ENCODE assay signal across 10 cellular contexts in genomic region chr11:77113382-77114088, GRCh38. TPM values are rescaled to one million over a fixed set of nuclear protein-coding genes. Genes with fewer than 3 reads are reported as not detected.
DNase-seq lines count a peak whose midpoint lies in the region; ATAC-seq and TF ChIP-seq lines count a peak whose summit lies in the region.
"Had no signal": no experiment of that assay in that cellular context is flagged by ENCODE, and none has a peak within 500 bp of the region (broad histone marks: within the 10 kb centered on the region; RNA-seq: fewer than 3 reads in every experiment).

No MANE protein-coding gene starts in this region.

- no peaks in the 10 kb centered on the region for H3K36me3 ChIP-seq in WERI-Rb-1

- no peak for ATAC-seq in omental fat pad (ENCODE audit: low FRiP score)
- ATAC-seq: left lung had no signal

- no peak overlapping the region for H3K4me3 ChIP-seq in WERI-Rb-1 (ENCODE audit: low read depth, low read length)
- H3K4me3 ChIP-seq: left lung had no signal

- no peaks in the 10 kb centered on the region for H3K27me3 ChIP-seq in WERI-Rb-1 (ENCODE audit: insufficient read depth, low read depth, severe bottlenecking)
- H3K27me3 ChIP-seq: left lung had no signal

- peak; percentile 74 for TF ChIP-seq CTCF in WERI-Rb-1 (IDR thresholded peaks at IDR 0.05; ENCODE audit: low read depth, low read length)
- TF ChIP-seq CTCF in omental fat pad (IDR thresholded peaks at IDR 0.05): no peak

- no peak overlapping the region for H3K27ac ChIP-seq in WERI-Rb-1
- H3K27ac ChIP-seq: left lung had no signal

- H3K9me3 ChIP-seq in WERI-Rb-1 (ENCODE audit: severe bottlenecking): no peaks in the 10 kb centered on the region
- H3K9me3 ChIP-seq: left lung had no signal

- DNase-seq in DMS53 (lab: John Stamatoyannopoulos, UW): peak; percentile 76
- no peak for DNase-seq in DMS53 treated with DMSO at 0.1 percent for 48 hours (lab: John Stamatoyannopoulos, UW; ENCODE audit: unreplicated experiment)
- DNase-seq in HT-29 (ENCODE audit: low spot score): peak; percentile 81
- peak; percentile 49 for DNase-seq in WERI-Rb-1
- DNase-seq in iris pigment epithelial cell (ENCODE audit: low read depth): peak; percentile 43
- no peak for DNase-seq in activated effector memory CD4-positive, alpha-beta T cell treated with anti-CD3 and anti-CD28 coated beads, Interleukin-2, amount 50 U/mL, for 16 hours
- no peak for DNase-seq in omental fat pad (ENCODE audit: low spot score)
- no peak for DNase-seq in NCI-H510A treated with DMSO at 0.1 percent for 48 hours (lab: John Stamatoyannopoulos, UW)

RNA-seq across cellular contexts. Expression of gene OMP, which starts 10.9 kb away (rescaled TPM):
- total RNA-seq in HT-29 (2014; rRNA removed; shearing (Covaris generic)): 2.8 TPM in 1 of 2 replicates, not detected in the other
- not detected for total RNA-seq in omental fat pad
- total RNA-seq: left lung; T-helper 1 cell treated with Interleukin-12 subunit alpha and Interleukin-12 subunit beta and Interleukin-4 antibody, amounts not matched to agents 30 ng/mL and 1 ng/mL, for 36 hours had no signal

RNA-seq across cellular contexts. Expression of gene MYO7A, which starts 14.5 kb away (rescaled TPM):
- 1.9 and 2.3 TPM in 2 replicates for total RNA-seq in HT-29 (2014; rRNA removed; shearing (Covaris generic))
- total RNA-seq in omental fat pad: 10 to 100 TPM; 13.4 to 29.9 (median 18.0) TPM

RNA-seq across cellular contexts. Expression of gene CAPN5, which starts 46.8 kb away (rescaled TPM):
- 30.5 and 30.9 TPM in 2 replicates for total RNA-seq in HT-29 (2014; rRNA removed; shearing (Covaris generic))
- 1 to 10 TPM; 3.3 to 8.5 (median 4.7) TPM for total RNA-seq in omental fat pad

Comparison
In these comparisons a context has a peak if more than half of its experiments do, and no peak if none do; other contexts are left out.
1. DNase-seq: peak in DMS53 (single experiment), HT-29 (single experiment), WERI-Rb-1 (single experiment) and iris pigment epithelial cell (single experiment); none in DMS53 treated with DMSO at 0.1 percent for 48 hours (single experiment), activated effector memory CD4-positive, alpha-beta T cell treated with anti-CD3 and anti-CD28 coated beads, Interleukin-2, amount 50 U/mL, for 16 hours (single experiment), omental fat pad (single experiment) and NCI-H510A treated with DMSO at 0.1 percent for 48 hours (single experiment).